Comparison of ENCODE assay signal across 27 cellular contexts in the genomic region with DNA sequence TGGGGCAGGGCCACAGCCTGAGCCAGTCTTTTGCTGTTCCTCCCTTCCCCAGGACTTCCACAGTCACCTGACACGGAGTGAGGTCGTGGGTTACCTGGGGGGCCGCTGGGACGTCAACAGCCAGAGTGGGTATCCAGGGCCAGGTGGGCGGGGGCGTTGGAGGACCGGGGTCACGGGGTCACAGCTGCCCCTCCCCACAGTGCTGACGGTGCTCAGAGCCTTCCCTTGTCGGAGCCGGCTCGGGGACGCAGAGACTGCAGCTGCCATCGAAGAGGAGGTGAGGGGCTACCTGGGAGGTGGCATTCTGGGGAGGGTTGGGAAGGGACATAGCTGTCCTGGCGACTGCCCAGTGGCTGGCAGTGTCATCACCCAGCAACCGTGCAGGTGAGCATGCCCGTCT. TPM values are rescaled to one million over a fixed set of nuclear protein-coding genes. Genes with fewer than 3 reads are reported as not detected.
"Had no signal": no experiment of that assay in that cellular context is flagged by ENCODE, and none has a peak within 500 bp of the region (broad histone marks: within the 10 kb centered on the region; RNA-seq: fewer than 3 reads in every experiment).

No MANE protein-coding gene starts in this region.

- H3K27ac ChIP-seq: left lung, lower lobe of right lung, ovary, stomach, testis, thyroid gland, transverse colon, upper lobe of left lung, vagina had no signal

- H3K4me3 ChIP-seq: left lung, lower lobe of right lung, ovary, stomach, testis, thyroid gland, transverse colon, upper lobe of left lung, vagina had no signal

- H3K27me3 Mint-ChIP-seq: naive thymus-derived CD4-positive, alpha-beta T cell; natural killer cell treated with Interleukin-12 subunit alpha and Interleukin-12 subunit beta and Interleukin-15 and Interleukin-18, amount 100 ng/mL, for 72 hours; progenitor cell of endocrine pancreas; stimulated activated naive B cell treated with anti-CD40 and anti-IgM and Interleukin-4, amounts not matched to agents 10 μg/mL and 1 μg/mL and 100 μg/mL, for 72 hours had no signal

- H3K4me1 Mint-ChIP-seq: mesothelial cell of epicardium had no signal

- H3K9me3 Mint-ChIP-seq: mesothelial cell of epicardium; naive thymus-derived CD4-positive, alpha-beta T cell; natural killer cell treated with Interleukin-12 subunit alpha and Interleukin-12 subunit beta and Interleukin-15 and Interleukin-18, amount 100 ng/mL, for 72 hours; stimulated activated naive B cell treated with anti-CD40 and anti-IgM and Interleukin-4, amounts not matched to agents 10 μg/mL and 1 μg/mL and 100 μg/mL, for 72 hours had no signal

- H3K4me3 Mint-ChIP-seq: mesothelial cell of epicardium; naive thymus-derived CD4-positive, alpha-beta T cell; natural killer cell treated with Interleukin-12 subunit alpha and Interleukin-12 subunit beta and Interleukin-15 and Interleukin-18, amount 100 ng/mL, for 72 hours; stimulated activated naive B cell treated with anti-CD40 and anti-IgM and Interleukin-4, amounts not matched to agents 10 μg/mL and 1 μg/mL and 100 μg/mL, for 72 hours had no signal

- H3K9me3 ChIP-seq: left lung, lower lobe of right lung, ovary, stomach, testis, thyroid gland, transverse colon, upper lobe of left lung, vagina had no signal

- ATAC-seq: left cardiac atrium; left lung; lower lobe of right lung; naive thymus-derived CD4-positive, alpha-beta T cell; natural killer cell treated with Interleukin-12 subunit alpha and Interleukin-12 subunit beta and Interleukin-15 and Interleukin-18, amount 100 ng/mL, for 72 hours; right cardiac atrium; sciatic nerve; stimulated activated naive B cell treated with anti-CD40 and anti-IgM and Interleukin-4, amounts not matched to agents 10 μg/mL and 1 μg/mL and 100 μg/mL, for 72 hours; stimulated activated naive CD8-positive, alpha-beta T cell treated with anti-CD3 and anti-CD28 coated beads, Interleukin-15, Interleukin-2, amounts not matched to agents 100 U/mL and 50 U/mL, for 24 hours had no signal

- H3K4me1 ChIP-seq: left lung, lower lobe of right lung, thyroid gland, transverse colon, upper lobe of left lung, vagina had no signal

- H3K36me3 ChIP-seq: ovary, transverse colon had no signal

- DNase-seq: head of caudate nucleus; hypothalamus; kidney glomerular epithelial cell; left cardiac atrium; left lung; lower lobe of right lung; mesendoderm; naive thymus-derived CD4-positive, alpha-beta T cell; nucleus accumbens; retina; small intestine; stimulated activated CD4-positive, alpha-beta T cell treated with anti-CD3 and anti-CD28 coated beads, Interleukin-1b, Interleukin-23, amount 100 ng/mL, for 48 hours; stimulated activated CD4-positive, alpha-beta T cell treated with anti-CD3 and anti-CD28 coated beads, Interleukin-2, amount 100 ng/mL, for 48 hours; stimulated activated naive B cell treated with anti-CD40 and anti-IgM and Interleukin-4, amounts not matched to agents 10 μg/mL and 1 μg/mL and 100 μg/mL, for 72 hours; stimulated activated naive CD8-positive, alpha-beta T cell treated with anti-CD3 and anti-CD28 coated beads, Interleukin-15, Interleukin-2, amounts not matched to agents 100 U/mL and 50 U/mL, for 24 hours; stomach; testis; thyroid gland; transverse colon had no signal

- H3K36me3 Mint-ChIP-seq: natural killer cell treated with Interleukin-12 subunit alpha and Interleukin-12 subunit beta and Interleukin-15 and Interleukin-18, amount 100 ng/mL, for 72 hours had no signal

- H3K27ac Mint-ChIP-seq: mesothelial cell of epicardium; naive thymus-derived CD4-positive, alpha-beta T cell; progenitor cell of endocrine pancreas had no signal

- H3K27me3 ChIP-seq: left lung, ovary, stomach, testis, thyroid gland, transverse colon, upper lobe of left lung, vagina had no signal

RNA-seq across cellular contexts. Expression of a gene that starts 50.5 kb away (rescaled TPM):
- total RNA-seq: left cardiac atrium, right cardiac atrium, thyroid gland had no signal
